In genomic region chr7:74405191-74405898, GRCh38 we compare ENCODE assay signal across 8 cellular contexts. TPM values are rescaled to one million over a fixed set of nuclear protein-coding genes. Genes with fewer than 3 reads are reported as not detected.
DNase-seq lines count a peak whose midpoint lies in the region; ATAC-seq and TF ChIP-seq lines count a peak whose summit lies in the region.

No MANE protein-coding gene starts in this region.

- H4K8ac ChIP-seq in mesendoderm (ENCODE audit: low read depth, low read length) = no peak overlapping the region

- H3K4me2 ChIP-seq in MM.1S (ENCODE audit: low read depth, low read length) (no peak overlapping the region), mesendoderm (ENCODE audit: low read length) (no peak overlapping the region)

- no CpG with 5 or more reads among the region's 31 CpGs for WGBS in mesendoderm (ENCODE audit: extremely low coverage, insufficient coverage, low lambda C conversion rate)

- peak; percentile 72 for DNase-seq in DMS53 treated with DMSO at 0.1 percent for 48 hours (lab: John Stamatoyannopoulos, UW; ENCODE audit: unreplicated experiment)
- DNase-seq in MM.1S = peak; percentile 21
- DNase-seq in brain microvascular endothelial cell = peak; percentile 12
- peak; percentile 72 for DNase-seq in mesendoderm
- DNase-seq in stimulated activated CD4-positive, alpha-beta T cell treated with anti-CD3 and anti-CD28 coated beads, Interleukin-12 subunit alpha, Interleukin-12 subunit beta, amount 100 ng/mL, for 4 hours = no peak
- DNase-seq in dedifferentiated amniotic fluid mesenchymal stem cell (ENCODE audit: extremely low spot score) = no peak
- DNase-seq in germinal center (ENCODE audit: low spot score) = no peak

- no peak overlapping the region for H2AFZ ChIP-seq in MM.1S (ENCODE audit: low read length)

- no peak for ATAC-seq in GM21717 (IDR thresholded peaks at IDR 0.05; ENCODE audit: unreplicated experiment)

- H3K23ac ChIP-seq in mesendoderm (ENCODE audit: low read length) = no peak overlapping the region

- H3K4me3 ChIP-seq in MM.1S (ENCODE audit: low read length) (no peak overlapping the region), brain microvascular endothelial cell (ENCODE audit: low read depth, low read length) (no peak overlapping the region), mesendoderm (ENCODE audit: low read length) (no peak overlapping the region)

- H3K4me1 ChIP-seq in MM.1S (ENCODE audit: low read length) = no peaks in the 10 kb centered on the region
- no peaks in the 10 kb centered on the region for H3K4me1 ChIP-seq in mesendoderm (ENCODE audit: control insufficient read depth, low read depth, low read length)

- H3K27me3 ChIP-seq in MM.1S (replicated peaks; ENCODE audit: insufficient read depth, low read length) (peaks cover 20% of the 10 kb centered on the region; the same call in 1 of the 2 replicates), brain microvascular endothelial cell (replicated peaks) (no peaks in the 10 kb centered on the region), mesendoderm (ENCODE audit: insufficient read depth, low read length, poor library complexity) (no peaks in the 10 kb centered on the region)

- no peak overlapping the region for H2BK15ac ChIP-seq in mesendoderm (replicated peaks; ENCODE audit: low read depth)

- no peak overlapping the region for H3K4ac ChIP-seq in mesendoderm (ENCODE audit: low read depth, low read length)

- no peaks in the 10 kb centered on the region for H3K79me1 ChIP-seq in mesendoderm (ENCODE audit: low read length)

- H3K9me2 ChIP-seq in MM.1S (replicated peaks; ENCODE audit: insufficient read depth, low read length) = no peaks in the 10 kb centered on the region

- H3K18ac ChIP-seq in mesendoderm (ENCODE audit: low read length) = no peak overlapping the region

- no peak overlapping the region for H2BK5ac ChIP-seq in mesendoderm (ENCODE audit: low read length)

- H3F3A ChIP-seq in MM.1S (ENCODE audit: insufficient read depth, low read length) = no peaks in the 10 kb centered on the region

- no peak overlapping the region for H4K5ac ChIP-seq in mesendoderm (ENCODE audit: low read length)

- TF ChIP-seq CTCF in MM.1S (IDR thresholded peaks at IDR 0.05; ENCODE audit: low read length) (peak; percentile 56), brain microvascular endothelial cell (IDR thresholded peaks at IDR 0.05; ENCODE audit: low read depth, low read length, missing control alignments) (peak; percentile 63)

- H3K56ac ChIP-seq in mesendoderm (ENCODE audit: low read length) = no peak overlapping the region

- H2BK120ac ChIP-seq in mesendoderm (ENCODE audit: low read depth, low read length) = no peak overlapping the region

- in situ Hi-C loops in brain microvascular endothelial cell (cut with HindIII; ENCODE audit: low pct_ligation_motif_present, low sequenced_read_pairs) = loop anchor here (25.0 kb wide), 2 partner anchors 157 to 343 kb away; no protein-coding TSS in a partner anchor

- no peaks in the 10 kb centered on the region for H3K79me2 ChIP-seq in MM.1S (ENCODE audit: low read length)
- no peaks in the 10 kb centered on the region for H3K79me2 ChIP-seq in mesendoderm (ENCODE audit: control insufficient read depth, insufficient read depth, low read length)

- H2AK5ac ChIP-seq in mesendoderm (ENCODE audit: low read length) = no peak overlapping the region

- no peaks in the 10 kb centered on the region for H3K36me3 ChIP-seq in MM.1S (replicated peaks; ENCODE audit: insufficient read depth, low read length)
- peaks cover 31% of the 10 kb centered on the region for H3K36me3 ChIP-seq in brain microvascular endothelial cell (replicated peaks)
- no peaks in the 10 kb centered on the region for H3K36me3 ChIP-seq in mesendoderm (ENCODE audit: control insufficient read depth, insufficient read depth, low read length)

- no peaks in the 10 kb centered on the region for H4K20me1 ChIP-seq in MM.1S (ENCODE audit: insufficient read depth, low read length)

- H3K9ac ChIP-seq in MM.1S (ENCODE audit: low read length) = no peak overlapping the region
- H3K9ac ChIP-seq in mesendoderm (ENCODE audit: low read length) = no peak overlapping the region

- H3K27ac ChIP-seq in MM.1S (ENCODE audit: low read length) = no peak overlapping the region
- H3K27ac ChIP-seq in brain microvascular endothelial cell = no peak overlapping the region
- no peak overlapping the region for H3K27ac ChIP-seq in mesendoderm (ENCODE audit: low read depth, low read length)

- no peaks in the 10 kb centered on the region for H3K9me3 ChIP-seq in MM.1S (replicated peaks; ENCODE audit: insufficient read depth, low read length)

RNA-seq across cellular contexts. Expression of gene GTF2IRD1, which starts 48.4 kb away (rescaled TPM):
- polyA plus RNA-seq in mesendoderm (2013, experiment 1 of 2) = 29.8 TPM
- polyA plus RNA-seq in mesendoderm (2013, experiment 2 of 2) = 29.0 TPM

Comparison
In these comparisons a context has a peak if more than half of its experiments do, and no peak if none do; other contexts are left out.
1. DNase-seq: peak in DMS53 treated with DMSO at 0.1 percent for 48 hours (single experiment), MM.1S (single experiment), brain microvascular endothelial cell (single experiment) and mesendoderm (single experiment); none in stimulated activated CD4-positive, alpha-beta T cell treated with anti-CD3 and anti-CD28 coated beads, Interleukin-12 subunit alpha, Interleukin-12 subunit beta, amount 100 ng/mL, for 4 hours (single experiment), dedifferentiated amniotic fluid mesenchymal stem cell (single experiment) and germinal center (single experiment).